Comparison of ENCODE assay signal across 29 cellular contexts in genomic region chr22:28820885-28821284, GRCh38. TPM values are rescaled to one million over a fixed set of nuclear protein-coding genes. Genes with fewer than 3 reads are reported as not detected.
DNase-seq lines count a peak whose midpoint lies in the region; ATAC-seq, FAIRE-seq and TF ChIP-seq lines count a peak whose summit lies in the region.
"Had no signal": no experiment of that assay in that cellular context is flagged by ENCODE, and none has a peak within 500 bp of the region (broad histone marks: within the 10 kb centered on the region; RNA-seq: fewer than 3 reads in every experiment).

No MANE protein-coding gene starts in this region.

- H3K36me3 Mint-ChIP-seq in T-helper 1 cell treated with Interleukin-12 subunit alpha and Interleukin-12 subunit beta and Interleukin-4 antibody, amounts not matched to agents 30 μg/mL and 1 μg/mL, for 36 hours (ENCODE audit: low read depth), result peaks cover 22% of the 10 kb centered on the region

- H4K5ac ChIP-seq in H1 (ENCODE audit: insufficient read length, low read depth, low read length), result no peak overlapping the region

- TF ChIP-seq RAD21 in H1 (IDR thresholded peaks at IDR 0.05 in 1 of 2, conservative IDR thresholded peaks at IDR 0.05 in 1 of 2; ENCODE audit: low read depth in 2 of 2, low read length in 2 of 2), result no peak

- H4K20me1 ChIP-seq in DND-41 (ENCODE audit: insufficient read depth, low read length) (no peaks in the 10 kb centered on the region), H1 (replicated peaks in 1 of 2; ENCODE audit: control insufficient read depth in 1 of 2, insufficient read depth in 2 of 2, low read length in 2 of 2) (no peaks in the 10 kb centered on the region)

- no peak for TF ChIP-seq EP300 in H1 (IDR thresholded peaks at IDR 0.05; ENCODE audit: borderline replicate concordance in 1 of 2, low read depth in 2 of 2, low read length in 2 of 2)

- no peaks in the 10 kb centered on the region for H3K27me3 Mint-ChIP-seq in T-helper 1 cell treated with Interleukin-12 subunit alpha and Interleukin-12 subunit beta and Interleukin-4 antibody, amounts not matched to agents 30 μg/mL and 1 μg/mL, for 36 hours (ENCODE audit: low read depth)

- H3K9me3 Mint-ChIP-seq in T-helper 1 cell treated with Interleukin-12 subunit alpha and Interleukin-12 subunit beta and Interleukin-4 antibody, amounts not matched to agents 30 μg/mL and 1 μg/mL, for 36 hours, result no peaks in the 10 kb centered on the region

- H3K27me3 ChIP-seq in DND-41 (ENCODE audit: insufficient read depth, low read length, poor library complexity), result no peaks in the 10 kb centered on the region
- H3K27me3 ChIP-seq in H1 (replicated peaks in 1 of 4; ENCODE audit: control insufficient read depth in 3 of 4, extremely low read depth in 1 of 4, insufficient read depth in 3 of 4, low read length in 3 of 4), result no peaks in the 10 kb centered on the region
- no peaks in the 10 kb centered on the region for H3K27me3 ChIP-seq in parathyroid adenoma (ENCODE audit: control insufficient read depth, insufficient read depth, low read length)
- H3K27me3 ChIP-seq: testis had no signal

- H2BK5ac ChIP-seq in H1 (ENCODE audit: low read depth, low read length), result no peak overlapping the region

- H3K79me2 ChIP-seq in DND-41 (ENCODE audit: insufficient read depth, low read length) (peaks cover 62% of the 10 kb centered on the region), H1 (ENCODE audit: control insufficient read depth in 1 of 2, insufficient read depth in 2 of 2, low read length in 2 of 2) (no peaks in the 10 kb centered on the region), parathyroid adenoma (no peaks in the 10 kb centered on the region)

- ATAC-seq in DND-41 (ENCODE audit: insufficient read depth, low read depth), result peak; percentile 18; the same call in 1 of the 3 replicates
- ATAC-seq in GM21786 (IDR thresholded peaks at IDR 0.05; ENCODE audit: unreplicated experiment), result no peak
- ATAC-seq: Right ventricle myocardium inferior had no signal

- TF ChIP-seq CTCF in DND-41 (IDR thresholded peaks at IDR 0.05; ENCODE audit: borderline replicate concordance, extremely low read depth, low read length, poor library complexity, severe bottlenecking), result no peak
- TF ChIP-seq CTCF in H1 (IDR thresholded peaks at IDR 0.05; ENCODE audit: control extremely low read depth in 1 of 3, insufficient read depth in 1 of 3, low read depth in 1 of 3, low read length in 3 of 3), result no peak
- TF ChIP-seq CTCF in parathyroid adenoma (IDR thresholded peaks at IDR 0.05), result no peak

- H3K4me3 ChIP-seq in DND-41 (ENCODE audit: low read depth in 1 of 2, low read length in 2 of 2) (no peak overlapping the region), H1 (ENCODE audit: extremely low read depth in 1 of 4, insufficient read depth in 2 of 4, low read depth in 3 of 4, low read length in 4 of 4) (no peak overlapping the region), parathyroid adenoma (ENCODE audit: low read depth, low read length) (no peak overlapping the region)
- H3K4me3 ChIP-seq: left ventricle myocardium inferior, testis had no signal

- no peak overlapping the region for H4K91ac ChIP-seq in H1 (replicated peaks; ENCODE audit: insufficient read length, low read length)

- H2AK5ac ChIP-seq in H1 (ENCODE audit: low read depth, low read length), result 0 out of 2 replicates have a peak overlapping the region, but pooled peaks have one; percentile 2

- 97% methylated on average over 2 of the region's 2 CpGs; no CpG with 5 or more reads in 1 of the 2 experiments for WGBS in H1 (ENCODE audit: extremely low coverage in 1 of 2, insufficient coverage in 1 of 2, insufficient read length in 1 of 2, insufficient replicate concordance in 2 of 2, low coverage in 1 of 2, low lambda C conversion rate in 2 of 2, missing lambda C conversion rate in 1 of 2), 2 experiments

- H3K9ac ChIP-seq in DND-41 (ENCODE audit: low read depth, low read length) (peak overlapping the region; percentile 56), H1 (replicated peaks in 1 of 4; ENCODE audit: extremely low read depth in 1 of 4, low read depth in 3 of 4, low read length in 3 of 4) (no peak overlapping the region), parathyroid adenoma (no peak overlapping the region)
- H3K9ac ChIP-seq: SK-N-SH had no signal

- H3K4ac ChIP-seq in H1 (replicated peaks; ENCODE audit: insufficient read length, low read depth, low read length), result no peak overlapping the region

- H4K8ac ChIP-seq in H1 (ENCODE audit: extremely low read depth, insufficient read depth, low read length), result no peak overlapping the region

- H3K23ac ChIP-seq in H1 (ENCODE audit: insufficient read length), result no peak overlapping the region

- no peak for DNase-seq in T-helper 1 cell
- DNase-seq in DND-41, result peak; percentile 56
- no peak for DNase-seq in H1 (ENCODE audit: low read depth in 1 of 2, low spot score in 2 of 2)
- DNase-seq in DMS153 (lab: John Stamatoyannopoulos, UW), result no peak
- no peak for DNase-seq in activated CD4-positive, CD25-positive, alpha-beta regulatory T cell treated with anti-CD3 and anti-CD28 coated beads, Interleukin-2, amount 50 U/mL, for 72 hours
- DNase-seq: 8988T; activated CD4-positive, alpha-beta T cell treated with anti-CD3 and anti-CD28 coated beads for 1 hour; dermis blood vessel endothelial cell; endodermal cell; glutamatergic neuron; KG1; left ventricle myocardium inferior; mesendoderm; NCI-H1436; NCI-H2081 treated with DMSO at 0.1 percent for 48 hours; NCI-H2227 treated with DMSO at 0.1 percent for 48 hours; NCI-H526 treated with DMSO at 0.1 percent for 48 hours; SK-N-SH; small intestine; stimulated activated naive CD4-positive, alpha-beta T cell treated with Interleukin-2 at 50 U/mL for 16 hours; T-helper 2 cell; testis had no signal

- H3K4me1 ChIP-seq in DND-41 (ENCODE audit: insufficient read depth, low read length), result peaks cover 97% of the 10 kb centered on the region
- H3K4me1 ChIP-seq in H1 (replicated peaks in 1 of 4; ENCODE audit: control insufficient read depth in 3 of 4, insufficient read depth in 4 of 4, low read length in 3 of 4), result no peaks in the 10 kb centered on the region; a peak in 1 of 7 replicates
- H3K4me1 ChIP-seq in parathyroid adenoma, result peaks cover 33% of the 10 kb centered on the region

- no peak overlapping the region for H3K14ac ChIP-seq in H1 (ENCODE audit: insufficient read length)

- H3K9me3 ChIP-seq in DND-41 (ENCODE audit: insufficient read depth, low read length, severe bottlenecking), result no peaks in the 10 kb centered on the region
- no peaks in the 10 kb centered on the region for H3K9me3 ChIP-seq in H1 (ENCODE audit: insufficient read depth in 2 of 2, low read depth in 1 of 2, low read length in 1 of 2)
- H3K9me3 ChIP-seq in parathyroid adenoma (ENCODE audit: control insufficient read depth, low read length), result no peaks in the 10 kb centered on the region
- H3K9me3 ChIP-seq: left ventricle myocardium inferior, SK-N-SH, testis had no signal

- H2BK20ac ChIP-seq in H1 (ENCODE audit: low read length), result no peak overlapping the region

- peaks cover 5% of the 10 kb centered on the region; the same call in 1 of the 2 replicates for H3K23me2 ChIP-seq in H1 (ENCODE audit: low read depth, low read length)

- H2BK120ac ChIP-seq in H1 (replicated peaks; ENCODE audit: low read depth, low read length), result no peak overlapping the region

- H2AFZ ChIP-seq in DND-41 (ENCODE audit: low read depth, low read length) (no peak overlapping the region), H1 (ENCODE audit: low read length) (no peak overlapping the region), parathyroid adenoma (no peak overlapping the region)

- no peak for TF ChIP-seq POLR2A in H1 (IDR thresholded peaks at IDR 0.05; ENCODE audit: control extremely low read depth in 1 of 2, low read depth in 2 of 2, low read length in 2 of 2)

- H3K27ac Mint-ChIP-seq in T-helper 1 cell treated with Interleukin-12 subunit alpha and Interleukin-12 subunit beta and Interleukin-4 antibody, amounts not matched to agents 30 μg/mL and 1 μg/mL, for 36 hours, result peak overlapping the region; percentile 49
- H3K27ac Mint-ChIP-seq: endodermal cell had no signal

- no peaks in the 10 kb centered on the region for H3K79me1 ChIP-seq in H1 (ENCODE audit: low read depth, low read length)

- peaks cover 4% of the 10 kb centered on the region; the same call in 1 of the 2 replicates for H3K36me3 ChIP-seq in DND-41 (ENCODE audit: insufficient read depth, low read length)
- no peaks in the 10 kb centered on the region for H3K36me3 ChIP-seq in H1 (ENCODE audit: control insufficient read depth in 2 of 4, insufficient read depth in 4 of 4, low read length in 3 of 4)
- H3K36me3 ChIP-seq in parathyroid adenoma (ENCODE audit: control insufficient read depth, insufficient read depth, low read length), result no peaks in the 10 kb centered on the region

- CTCF ChIA-PET in H1 (lab: Charles Lee; ENCODE audit: partially characterized antibody), result interaction anchor here (3.8 kb wide), 1 partner anchor 8 kb away, joined by 26 read pairs; no protein-coding TSS in a partner anchor

- H3K4me3 Mint-ChIP-seq in T-helper 1 cell treated with Interleukin-12 subunit alpha and Interleukin-12 subunit beta and Interleukin-4 antibody, amounts not matched to agents 30 μg/mL and 1 μg/mL, for 36 hours, result no peak overlapping the region
- H3K4me3 Mint-ChIP-seq: endodermal cell had no signal

- H3K4me2 ChIP-seq in DND-41 (ENCODE audit: insufficient read depth, low read length), result no peak overlapping the region
- no peak overlapping the region for H3K4me2 ChIP-seq in H1 (ENCODE audit: insufficient read depth in 1 of 2, low read depth in 2 of 2, low read length in 2 of 2)
- no peak overlapping the region for H3K4me2 ChIP-seq in parathyroid adenoma (ENCODE audit: low read length)
- H3K4me2 ChIP-seq: SK-N-SH had no signal

- H3K4me1 Mint-ChIP-seq in T-helper 1 cell treated with Interleukin-12 subunit alpha and Interleukin-12 subunit beta and Interleukin-4 antibody, amounts not matched to agents 30 μg/mL and 1 μg/mL, for 36 hours (ENCODE audit: low read depth), result peaks cover 63% of the 10 kb centered on the region

- H3K56ac ChIP-seq in H1 (replicated peaks; ENCODE audit: insufficient read length, low read depth, low read length), result no peak overlapping the region

- peak overlapping the region; percentile 98 for H3K27ac ChIP-seq in DND-41 (ENCODE audit: low read length)
- H3K27ac ChIP-seq in H1 (ENCODE audit: low read depth, low read length), result no peak overlapping the region
- peak overlapping the region; percentile 98 for H3K27ac ChIP-seq in parathyroid adenoma
- H3K27ac ChIP-seq: left ventricle myocardium inferior, testis had no signal

- H2BK15ac ChIP-seq in H1 (ENCODE audit: low read length), result no peak overlapping the region

- no peak overlapping the region for H2BK12ac ChIP-seq in H1 (ENCODE audit: low read depth, low read length)

- FAIRE-seq in H1 (lab: Jason Lieb, UNC), result no peak
- FAIRE-seq: GM19239, H54, small intestine, urothelium cell line had no signal

- no peak overlapping the region for H3K18ac ChIP-seq in H1 (ENCODE audit: extremely low read depth, low read length)

- POLR2A ChIA-PET in H1 (lab: Charles Lee; ENCODE audit: partially characterized antibody), result interaction anchor here (1.8 kb wide), 1 partner anchor 8 kb away, joined by 6 read pairs; no protein-coding TSS in a partner anchor

RNA-seq across cellular contexts. Expression of gene XBP1, which starts 20.5 kb away (rescaled TPM):
- total RNA-seq in H1 (2021; fragmentation: NEBNext Ultra II Directional; extraction: Animal tissue kit (Norgen Biotek cat#: 25700)), result 128 and 131 TPM in 2 replicates
- 76.3 and 99.8 TPM in 2 replicates for polyA plus RNA-seq in H1 (2011; rRNA removed)
- polyA plus RNA-seq in H1 (2011; cell fraction: cytosol; rRNA removed), result 84.1 TPM
- 85.0 TPM for polyA plus RNA-seq in H1 (2011; cell fraction: nucleus; rRNA removed)
- 77.8 to 88.7 TPM (median 84.7 TPM) in 4 replicates for polyA plus RNA-seq in H1 (2012, experiment 1 of 2)
- polyA plus RNA-seq in H1 (2012, experiment 2 of 2), result 117 TPM
- polyA plus RNA-seq in H1 (2013, experiment 1 of 2), result 162 TPM
- polyA plus RNA-seq in H1 (2013, experiment 2 of 2), result 173 TPM
- 195 and 221 TPM in 2 replicates for polyA minus RNA-seq in H1 (2011; rRNA and poly(A)+ RNA removed)
- 84.3 TPM for polyA minus RNA-seq in H1 (2011; cell fraction: cytosol; rRNA and poly(A)+ RNA removed)
- polyA minus RNA-seq in H1 (2011; cell fraction: nucleus; rRNA and poly(A)+ RNA removed), result 63.4 TPM

RNA-seq across cellular contexts. Expression of gene CCDC117, which starts 48.4 kb away (rescaled TPM):
- total RNA-seq in H1 (2021; fragmentation: NEBNext Ultra II Directional; extraction: Animal tissue kit (Norgen Biotek cat#: 25700)), result 40.4 and 43.1 TPM in 2 replicates
- polyA plus RNA-seq in H1 (2011; rRNA removed), result 5.9 and 9.1 TPM in 2 replicates
- 14.7 TPM for polyA plus RNA-seq in H1 (2011; cell fraction: cytosol; rRNA removed)
- 3.4 TPM for polyA plus RNA-seq in H1 (2011; cell fraction: nucleus; rRNA removed)
- 15.2 to 44.0 TPM (median 17.7 TPM) in 4 replicates for polyA plus RNA-seq in H1 (2012, experiment 1 of 2)
- polyA plus RNA-seq in H1 (2012, experiment 2 of 2), result 5.5 TPM
- 21.7 TPM for polyA plus RNA-seq in H1 (2013, experiment 1 of 2)
- polyA plus RNA-seq in H1 (2013, experiment 2 of 2), result 23.0 TPM
- polyA minus RNA-seq in H1 (2011; rRNA and poly(A)+ RNA removed), result 8.2 and 8.8 TPM in 2 replicates
- polyA minus RNA-seq in H1 (2011; cell fraction: cytosol; rRNA and poly(A)+ RNA removed), result 14.6 TPM
- polyA minus RNA-seq in H1 (2011; cell fraction: nucleus; rRNA and poly(A)+ RNA removed), result 10.3 TPM
